ENCODE assay signal across 21 cellular contexts in the genomic region with DNA sequence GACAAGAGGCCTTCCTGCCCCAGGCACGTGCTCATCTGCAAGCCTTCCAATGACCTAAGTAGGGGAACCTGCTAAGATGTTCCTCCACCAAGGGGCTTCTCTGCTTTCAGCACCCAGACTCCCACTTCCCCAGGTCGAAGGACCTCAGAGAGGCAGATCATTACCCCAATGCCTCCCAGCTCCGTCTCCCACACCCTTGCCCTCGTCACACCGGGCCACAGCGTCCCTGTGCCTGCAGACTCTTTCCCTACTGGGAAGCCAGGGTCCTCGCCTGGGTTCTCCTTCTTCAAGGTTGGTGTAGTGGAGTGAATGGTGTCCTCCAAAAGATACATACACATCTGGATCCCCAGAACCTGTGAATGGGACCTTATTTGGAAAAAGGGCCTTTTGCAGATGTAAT.
DNase-seq lines count a peak whose midpoint lies in the region; ATAC-seq and TF ChIP-seq lines count a peak whose summit lies in the region.
"Had no signal": no experiment of that assay in that cellular context is flagged by ENCODE, and none has a peak within 500 bp of the region (broad histone marks: within the 10 kb centered on the region; RNA-seq: fewer than 3 reads in every experiment).

No MANE protein-coding gene starts in this region.

- H3K27ac Mint-ChIP-seq in endodermal cell (no peak overlapping the region), neural progenitor cell (peak overlapping the region; percentile 6)
- H3K27ac Mint-ChIP-seq in activated CD8-positive, alpha-beta T cell treated with anti-CD3 and anti-CD28 coated beads for 36 hours, result no peak overlapping the region
- H3K27ac Mint-ChIP-seq: CD14-positive monocyte; CD4-positive, alpha-beta T cell; CD8-positive, alpha-beta memory T cell had no signal

- H3K9ac ChIP-seq in SK-N-SH (no peak overlapping the region), endodermal cell (ENCODE audit: extremely low read depth, low read length, poor library complexity, severe bottlenecking) (no peak overlapping the region), neural progenitor cell (no peak overlapping the region)
- H3K9ac ChIP-seq: BLaER1 treated with 17β-estradiol and CSF1 and Interleukin-3, amounts not matched to agents 10 nM and 100 nM; GM23248 had no signal

- POLR2A ChIA-PET in SK-N-SH (lab: Yijun Ruan, JAX), result no interaction called here
- POLR2A ChIA-PET in activated CD8-positive, alpha-beta T cell treated with anti-CD3 and anti-CD28 coated beads for 36 hours (lab: Charles Lee), result no interaction called here

- TF ChIP-seq CTCF in SK-N-SH (IDR thresholded peaks at IDR 0.05) (no peak), endodermal cell (conservative IDR thresholded peaks at IDR 0.05) (no peak), neural progenitor cell (IDR thresholded peaks at IDR 0.05) (no peak), foreskin fibroblast (IDR thresholded peaks at IDR 0.05; ENCODE audit: low read depth, low read length) (no peak)
- TF ChIP-seq CTCF in activated CD8-positive, alpha-beta T cell treated with anti-CD3 and anti-CD28 coated beads for 36 hours (IDR thresholded peaks at IDR 0.05), result no peak

- H3K9me2 ChIP-seq in SK-N-SH, result no peaks in the 10 kb centered on the region

- H3K4me3 ChIP-seq in SK-N-SH (ENCODE audit: low read depth in 2 of 2, low read length in 1 of 2) (no peak overlapping the region), endodermal cell (ENCODE audit: low read length) (no peak overlapping the region), neural progenitor cell (no peak overlapping the region), aorta (ENCODE audit: low read length in 2 of 2) (no peak overlapping the region), foreskin fibroblast (ENCODE audit: low read depth in 1 of 2, low read length in 2 of 2) (no peak overlapping the region)
- H3K4me3 ChIP-seq: BLaER1 treated with 17β-estradiol and CSF1 and Interleukin-3, amounts not matched to agents 10 nM and 100 nM; GM23248 had no signal

- H3K4me1 Mint-ChIP-seq in endodermal cell, result no peaks in the 10 kb centered on the region
- peaks cover 20% of the 10 kb centered on the region for H3K4me1 Mint-ChIP-seq in neural progenitor cell
- no peaks in the 10 kb centered on the region for H3K4me1 Mint-ChIP-seq in activated CD8-positive, alpha-beta T cell treated with anti-CD3 and anti-CD28 coated beads for 36 hours (ENCODE audit: low read depth)
- H3K4me1 Mint-ChIP-seq: CD14-positive monocyte; CD8-positive, alpha-beta memory T cell had no signal

- H4K20me1 ChIP-seq in SK-N-SH (ENCODE audit: insufficient read depth) (no peaks in the 10 kb centered on the region), neural progenitor cell (ENCODE audit: low read depth) (no peaks in the 10 kb centered on the region)
- H4K20me1 ChIP-seq: BLaER1 treated with 17β-estradiol and CSF1 and Interleukin-3, amounts not matched to agents 10 nM and 100 nM had no signal

- H3K4me3 Mint-ChIP-seq in endodermal cell (no peak overlapping the region), neural progenitor cell (no peak overlapping the region)
- H3K4me3 Mint-ChIP-seq in activated CD8-positive, alpha-beta T cell treated with anti-CD3 and anti-CD28 coated beads for 36 hours, result no peak overlapping the region
- H3K4me3 Mint-ChIP-seq: CD14-positive monocyte; CD4-positive, alpha-beta T cell had no signal

- H3K36me3 Mint-ChIP-seq in endodermal cell (ENCODE audit: low read depth) (no peaks in the 10 kb centered on the region), neural progenitor cell (no peaks in the 10 kb centered on the region)
- no peaks in the 10 kb centered on the region for H3K36me3 Mint-ChIP-seq in activated CD8-positive, alpha-beta T cell treated with anti-CD3 and anti-CD28 coated beads for 36 hours (ENCODE audit: low read depth)
- H3K36me3 Mint-ChIP-seq: CD14-positive monocyte; CD8-positive, alpha-beta memory T cell had no signal

- H3K9me3 Mint-ChIP-seq in endodermal cell (no peaks in the 10 kb centered on the region), neural progenitor cell (no peaks in the 10 kb centered on the region)
- no peaks in the 10 kb centered on the region for H3K9me3 Mint-ChIP-seq in activated CD8-positive, alpha-beta T cell treated with anti-CD3 and anti-CD28 coated beads for 36 hours
- H3K9me3 Mint-ChIP-seq: CD4-positive, alpha-beta T cell; CD8-positive, alpha-beta memory T cell had no signal

- H3K79me2 ChIP-seq in SK-N-SH (ENCODE audit: insufficient read depth), result no peaks in the 10 kb centered on the region
- H3K79me2 ChIP-seq in neural progenitor cell (ENCODE audit: low read depth), result no peaks in the 10 kb centered on the region

- peaks cover 0 to 25% of the 10 kb centered on the region in 2 experiments; a peak in 1 of 4 replicates for H3K4me1 ChIP-seq in SK-N-SH (ENCODE audit: control insufficient read depth in 1 of 2, insufficient read depth in 2 of 2, low read depth in 1 of 2, low read length in 1 of 2)
- no peaks in the 10 kb centered on the region for H3K4me1 ChIP-seq in endodermal cell (ENCODE audit: control insufficient read depth, insufficient read depth, low read length)
- peaks cover 9% of the 10 kb centered on the region for H3K4me1 ChIP-seq in neural progenitor cell
- H3K4me1 ChIP-seq in aorta (ENCODE audit: control insufficient read depth in 1 of 2, insufficient read depth in 2 of 2, low read length in 2 of 2), result no peaks in the 10 kb centered on the region

- intact Hi-C loops in aorta (cut with DNase I), result no loop called here
- intact Hi-C loops in activated CD8-positive, alpha-beta T cell treated with anti-CD3 and anti-CD28 coated beads for 36 hours (cut with micrococcal nuclease), result no loop called here

- TF ChIP-seq EP300 in SK-N-SH (IDR thresholded peaks at IDR 0.05; ENCODE audit: borderline replicate concordance in 1 of 2, low read depth in 1 of 2, low read length in 1 of 2), result no peak

- H3K9me3 ChIP-seq in SK-N-SH, result no peaks in the 10 kb centered on the region
- H3K9me3 ChIP-seq in endodermal cell (ENCODE audit: control insufficient read depth, low read length), result no peaks in the 10 kb centered on the region
- no peaks in the 10 kb centered on the region for H3K9me3 ChIP-seq in neural progenitor cell (ENCODE audit: low read depth)
- H3K9me3 ChIP-seq in aorta (ENCODE audit: control insufficient read depth, low read length), result no peaks in the 10 kb centered on the region
- H3K9me3 ChIP-seq: BE2C; BLaER1 treated with 17β-estradiol and CSF1 and Interleukin-3, amounts not matched to agents 10 nM and 100 nM had no signal

- H3K27me3 Mint-ChIP-seq in endodermal cell (ENCODE audit: insufficient read depth) (peaks cover 6% of the 10 kb centered on the region), neural progenitor cell (ENCODE audit: insufficient read depth, low read depth) (peaks cover 10% of the 10 kb centered on the region)
- no peaks in the 10 kb centered on the region for H3K27me3 Mint-ChIP-seq in activated CD8-positive, alpha-beta T cell treated with anti-CD3 and anti-CD28 coated beads for 36 hours
- H3K27me3 Mint-ChIP-seq: CD4-positive, alpha-beta T cell had no signal

- H3K27me3 ChIP-seq in SK-N-SH (ENCODE audit: insufficient read depth) (no peaks in the 10 kb centered on the region), endodermal cell (ENCODE audit: control insufficient read depth, insufficient read depth, low read length, poor library complexity, severe bottlenecking) (no peaks in the 10 kb centered on the region), neural progenitor cell (no peaks in the 10 kb centered on the region), aorta (ENCODE audit: control insufficient read depth in 1 of 2, insufficient read depth in 2 of 2, low read length in 1 of 2) (no peaks in the 10 kb centered on the region)
- H3K27me3 ChIP-seq: BE2C; BLaER1 treated with 17β-estradiol and CSF1 and Interleukin-3, amounts not matched to agents 10 nM and 100 nM had no signal

- no peak overlapping the region for H3K27ac ChIP-seq in SK-N-SH (ENCODE audit: low read depth in 2 of 2, low read length in 1 of 2)
- H3K27ac ChIP-seq in endodermal cell (ENCODE audit: low read depth, low read length), result no peak overlapping the region
- no peak overlapping the region for H3K27ac ChIP-seq in neural progenitor cell
- no peak overlapping the region for H3K27ac ChIP-seq in aorta (ENCODE audit: low read depth in 1 of 2, low read length in 2 of 2)
- H3K27ac ChIP-seq: 22Rv1; BLaER1 treated with 17β-estradiol and CSF1 and Interleukin-3, amounts not matched to agents 10 nM and 100 nM; GM23248 had no signal

- CTCF ChIA-PET in SK-N-SH (lab: Yijun Ruan, JAX), result interaction anchor here (0.9 to 8.2 kb wide), 5 partner anchors 9 to 210 kb away, joined by 3 to 57 read pairs (median 4); no protein-coding TSS in a partner anchor
- CTCF ChIA-PET in activated CD8-positive, alpha-beta T cell treated with anti-CD3 and anti-CD28 coated beads for 36 hours (lab: Charles Lee), result no interaction called here

- H3K4me2 ChIP-seq in SK-N-SH, result no peak overlapping the region
- no peak overlapping the region for H3K4me2 ChIP-seq in neural progenitor cell
- H3K4me2 ChIP-seq: BLaER1 treated with 17β-estradiol and CSF1 and Interleukin-3, amounts not matched to agents 10 nM and 100 nM had no signal

- no peak for TF ChIP-seq RAD21 in SK-N-SH (IDR thresholded peaks at IDR 0.05; ENCODE audit: low read length)

- peaks cover 6% of the 10 kb centered on the region for H3F3A ChIP-seq in SK-N-SH (replicated peaks; ENCODE audit: insufficient read depth)
- H3F3A ChIP-seq in neural progenitor cell (ENCODE audit: low read depth), result no peaks in the 10 kb centered on the region

- ATAC-seq in SK-N-SH treated with all-trans-retinoic acid at 6 μM for 48 hours, result no peak
- no peak for ATAC-seq in aorta (ENCODE audit: low FRiP score)
- no peak for ATAC-seq in activated CD8-positive, alpha-beta T cell treated with anti-CD3 and anti-CD28 coated beads for 36 hours
- no peak for ATAC-seq in HG03175 (IDR thresholded peaks at IDR 0.05; ENCODE audit: unreplicated experiment)

- 89% methylated on average over 7 of the region's 7 CpGs for WGBS in SK-N-SH (ENCODE audit: low lambda C conversion rate)
- 89 to 92% methylated on average over 5 to 7 of the region's 7 CpGs for WGBS in endodermal cell (ENCODE audit: insufficient coverage in 1 of 2, insufficient read length in 1 of 2), 2 experiments
- WGBS in aorta, 2 donors, result 82 to 85% methylated on average over 7 of the region's 7 CpGs

- no peak for DNase-seq in SK-N-SH
- DNase-seq in endodermal cell, result peak; percentile 40
- no peak for DNase-seq in neural progenitor cell (ENCODE audit: low spot score)
- peak; percentile 19 to 49 for DNase-seq in aorta
- no peak for DNase-seq in activated CD8-positive, alpha-beta T cell treated with anti-CD3 and anti-CD28 coated beads for 36 hours
- DNase-seq in foreskin fibroblast, result no peak
- DNase-seq: ACHN; AML-193; BE2C; CD4-positive, alpha-beta T cell; DMS53; DND-41; GM23248; H7; HCEC 1CT had no signal

- H3K36me3 ChIP-seq in SK-N-SH (replicated peaks in 1 of 2; ENCODE audit: control insufficient read depth in 1 of 2, insufficient read depth in 2 of 2, low read length in 1 of 2) (no peaks in the 10 kb centered on the region), endodermal cell (ENCODE audit: control insufficient read depth, insufficient read depth, low read length) (no peaks in the 10 kb centered on the region), neural progenitor cell (no peaks in the 10 kb centered on the region), aorta (ENCODE audit: control insufficient read depth in 1 of 2, insufficient read depth in 2 of 2, low read length in 1 of 2) (no peaks in the 10 kb centered on the region)
- H3K36me3 ChIP-seq: BE2C; BLaER1 treated with 17β-estradiol and CSF1 and Interleukin-3, amounts not matched to agents 10 nM and 100 nM had no signal

- H2AFZ ChIP-seq in SK-N-SH (ENCODE audit: low read depth) (no peak overlapping the region), neural progenitor cell (replicated peaks) (no peak overlapping the region)
- H2AFZ ChIP-seq: GM23248 had no signal

Comparison
In these comparisons a context has a peak if more than half of its experiments do, and no peak if none do; other contexts are left out.
1. DNase-seq: peak in endodermal cell (single experiment) and aorta (2 of 2); none in SK-N-SH (single experiment), neural progenitor cell (single experiment), activated CD8-positive, alpha-beta T cell treated with anti-CD3 and anti-CD28 coated beads for 36 hours (single experiment) and foreskin fibroblast (0 of 2).